In genomic region chr5:6775595-6775994, GRCh38 we compare ENCODE assay signal across 19 cellular contexts.
"Had no signal": no experiment of that assay in that cellular context is flagged by ENCODE, and none has a peak within 500 bp of the region (broad histone marks: within the 10 kb centered on the region; RNA-seq: fewer than 3 reads in every experiment).

No MANE protein-coding gene starts in this region.

- H3K27me3 ChIP-seq: colonic mucosa, suprapubic skin, thyroid gland had no signal

- DNase-seq: colonic mucosa; effector CD4-positive, alpha-beta T cell; endodermal cell; foreskin melanocyte; heart left ventricle; hypothalamus; kidney; left colon; left ventricle myocardium superior; mesenchymal stem cell; naive B cell; stimulated activated naive CD4-positive, alpha-beta T cell treated with Interleukin-2 at 50 U/mL for 16 hours; thyroid gland had no signal

- H3K9me3 Mint-ChIP-seq: naive B cell had no signal

- H3K36me3 Mint-ChIP-seq: naive B cell had no signal

- H3K4me1 Mint-ChIP-seq: endodermal cell had no signal

- H3K4me3 ChIP-seq: colonic mucosa, heart left ventricle, lung, skin epidermis, suprapubic skin, thyroid gland had no signal

- H3K4me1 ChIP-seq: colonic mucosa, suprapubic skin, thyroid gland had no signal

- H3K27ac Mint-ChIP-seq: endodermal cell, type B pancreatic cell had no signal

- ATAC-seq: heart left ventricle, left colon, left ventricle myocardium superior, sciatic nerve had no signal

- H3K9me3 ChIP-seq: colonic mucosa, heart left ventricle, neutrophil, suprapubic skin, thyroid gland had no signal

- H3K27ac ChIP-seq: colonic mucosa, heart left ventricle, neutrophil, skin epidermis, suprapubic skin, thyroid gland had no signal

- H3K36me3 ChIP-seq: colonic mucosa, heart left ventricle, neutrophil, suprapubic skin, thyroid gland had no signal

- H3K4me3 Mint-ChIP-seq: endodermal cell, type B pancreatic cell had no signal
